1 cellular context compared by ENCODE assay signal in the genomic region with DNA sequence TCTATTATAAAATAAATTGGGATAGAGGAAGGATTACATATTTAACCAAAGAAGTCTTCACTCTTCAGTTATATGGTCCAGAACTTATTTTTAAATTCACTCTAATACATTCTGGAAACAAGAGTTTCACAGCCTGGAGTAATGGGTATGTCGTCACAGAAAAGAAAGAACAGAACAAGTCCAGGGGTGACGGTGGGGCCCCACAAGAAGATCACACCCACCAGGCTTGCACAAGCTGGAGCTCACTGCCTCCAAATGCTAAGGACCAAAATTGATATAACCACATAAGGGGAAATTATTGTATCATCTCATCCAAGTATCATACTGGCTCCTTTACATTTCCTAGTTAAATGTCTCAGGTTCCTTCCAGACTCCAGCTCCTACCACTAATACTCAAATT.
TF ChIP-seq lines count a peak whose summit lies in the region.

No MANE protein-coding gene starts in this region.

TF ChIP-seq in GM23338, 12 proteins besides CTCF, POLR2A, EP300 and RAD21 (continued from another document):
- TF ChIP-seq CREB1 (CRISPR knock-in tag; IDR thresholded peaks at IDR 0.05; ENCODE audit: low read depth) = no peak
TF ChIP-seq in GM23338: peak in this region for 0.
